ENCODE assay signal across 26 cellular contexts in genomic region chr15:27985099-27985498, GRCh38.
"Had no signal": no experiment of that assay in that cellular context is flagged by ENCODE, and none has a peak within 500 bp of the region (broad histone marks: within the 10 kb centered on the region; RNA-seq: fewer than 3 reads in every experiment).

No MANE protein-coding gene starts in this region.

- DNase-seq: naive B cell; naive thymus-derived CD8-positive, alpha-beta T cell; nephron progenitor cell; nucleus accumbens; psoas muscle; right cardiac atrium; right lobe of liver; sigmoid colon; small intestine; stimulated activated CD4-positive, alpha-beta T cell treated with anti-CD3 and anti-CD28 coated beads, Interleukin-15, amount 100 ng/mL, for 24 hours; stimulated activated CD4-positive, alpha-beta T cell treated with anti-CD3 and anti-CD28 coated beads, Interleukin-2, amount 100 ng/mL, for 24 hours; stimulated activated CD4-positive, alpha-beta T cell treated with anti-CD3 and anti-CD28 coated beads, Interleukin-2, amount 100 ng/mL, for 48 hours; stimulated activated CD4-positive, alpha-beta T cell treated with anti-CD3 and anti-CD28 coated beads, Interleukin-4, amount 100 ng/mL, for 24 hours; stimulated activated naive B cell treated with anti-CD40 and anti-IgM and Interleukin-4, amounts not matched to agents 10 μg/mL and 1 μg/mL and 100 μg/mL, for 72 hours; stimulated activated naive CD4-positive, alpha-beta T cell treated with Interleukin-2 at 50 U/mL for 16 hours; stomach; thyroid gland; trophoblast cell; upper lobe of left lung; uterus had no signal

- H3K27me3 ChIP-seq: neutrophil, right lobe of liver, sigmoid colon, stomach, thyroid gland, tibial nerve, upper lobe of left lung, uterus had no signal

- H3K4me3 ChIP-seq: psoas muscle, right lobe of liver, sigmoid colon, stomach, thoracic aorta, thyroid gland, tibial nerve, upper lobe of left lung, uterus had no signal

- H3K4me1 ChIP-seq: parathyroid adenoma, psoas muscle, right lobe of liver, sigmoid colon, stomach, tibial nerve, upper lobe of left lung, uterus had no signal

- ATAC-seq: naive thymus-derived CD8-positive, alpha-beta T cell; natural killer cell treated with Interleukin-12 subunit alpha and Interleukin-12 subunit beta and Interleukin-15 and Interleukin-18, amount 100 ng/mL, for 72 hours; psoas muscle; right cardiac atrium; right lobe of liver; stimulated activated effector memory CD8-positive, alpha-beta T cell treated with anti-CD3 and anti-CD28 coated beads, Interleukin-12 subunit alpha, Interleukin-12 subunit beta, amount 100 ng/mL, for 72 hours; stimulated activated naive B cell treated with anti-CD40 and anti-IgM and Interleukin-4, amounts not matched to agents 10 μg/mL and 1 μg/mL and 100 μg/mL, for 72 hours had no signal

- H3K36me3 ChIP-seq: neutrophil, right lobe of liver, sigmoid colon, stomach, thyroid gland, tibial nerve, upper lobe of left lung, uterus had no signal

- H3K9me3 ChIP-seq: neutrophil, psoas muscle, right lobe of liver, sigmoid colon, thoracic aorta, thyroid gland, tibial nerve, upper lobe of left lung, uterus had no signal

- H3K27ac ChIP-seq: neutrophil, parathyroid adenoma, psoas muscle, right lobe of liver, sigmoid colon, stomach, thoracic aorta, thyroid gland, tibial nerve, upper lobe of left lung, uterus had no signal
